14 cellular contexts compared by ENCODE assay signal in the genomic region with DNA sequence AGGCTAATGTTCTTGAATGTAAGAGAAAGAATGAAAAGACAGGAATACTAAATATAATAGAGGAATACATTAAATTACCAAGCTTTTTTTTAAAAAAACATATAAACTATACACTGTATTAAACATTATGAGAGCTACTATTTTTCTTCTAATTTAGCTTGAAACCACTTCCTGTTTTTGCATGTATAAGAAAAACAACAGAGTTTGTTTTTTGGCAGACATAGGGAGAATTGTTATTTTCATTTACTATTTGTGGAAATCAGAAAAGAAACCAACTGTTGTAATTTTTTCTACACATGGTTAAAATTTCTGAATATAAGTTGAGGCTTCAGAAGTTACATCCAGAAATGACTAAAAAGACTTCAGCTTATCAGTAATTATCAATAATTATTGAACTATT.
"Had no signal": no experiment of that assay in that cellular context is flagged by ENCODE, and none has a peak within 500 bp of the region (broad histone marks: within the 10 kb centered on the region; RNA-seq: fewer than 3 reads in every experiment).

No MANE protein-coding gene starts in this region.

- H3K9me3 ChIP-seq: breast epithelium, ovary, stomach, thoracic aorta had no signal

- H3K4me3 ChIP-seq: breast epithelium, lung, neural progenitor cell, ovary, stomach, thoracic aorta had no signal

- DNase-seq: activated gamma-delta T cell; activated naive CD8-positive, alpha-beta T cell treated with anti-CD3 and anti-CD28 coated beads for 36 hours; activated T-cell treated with anti-CD3 and anti-CD28 coated beads, Interleukin-2, amount 50 U/mL, for 24 hours; dermis blood vessel endothelial cell; left colon; midbrain; ovary; stimulated activated CD4-positive, alpha-beta T cell treated with anti-CD3 and anti-CD28 coated beads, Interleukin-4, amount 100 ng/mL, for 24 hours; stomach had no signal

- ATAC-seq: activated CD4-positive, CD25-positive, alpha-beta regulatory T cell treated with anti-CD3 and anti-CD28 coated beads, Interleukin-2, amount 50 U/mL, for 24 hours; left colon had no signal

- H3K9ac ChIP-seq: neural progenitor cell had no signal

- H3K4me1 ChIP-seq: breast epithelium, neural progenitor cell, stomach had no signal

- H3K27me3 ChIP-seq: breast epithelium, neural progenitor cell, ovary, stomach had no signal

- H3K27ac ChIP-seq: breast epithelium, neural progenitor cell, ovary, stomach, thoracic aorta had no signal

- H3K36me3 ChIP-seq: breast epithelium, neural progenitor cell, ovary, stomach, thoracic aorta had no signal
